1 cellular context compared by ENCODE assay signal in genomic region chr6:43143235-43144124, GRCh38.
TF ChIP-seq lines count a peak whose summit lies in the region.

No MANE protein-coding gene starts in this region.

TF ChIP-seq in HEK293, 187 proteins besides CTCF, POLR2A, EP300 and RAD21 (continued from another document and continues in another):
- 0 out of 2 replicates have a peak, but pooled peaks have one; percentile 30 for TF ChIP-seq ZBTB10 (tag by site-specific recombination; IDR thresholded peaks at IDR 0.05)
- 0 out of 2 replicates have a peak, but pooled peaks have one; percentile 34 for TF ChIP-seq ZSCAN4 (tag by site-specific recombination; IDR thresholded peaks at IDR 0.05)
- no peak for TF ChIP-seq ZNF23 (tag by site-specific recombination; IDR thresholded peaks at IDR 0.05; ENCODE audit: borderline replicate concordance)
- no peak for TF ChIP-seq ZNF561 (tag by site-specific recombination; IDR thresholded peaks at IDR 0.05; ENCODE audit: borderline replicate concordance)
- TF ChIP-seq ZNF391 (tag by site-specific recombination; IDR thresholded peaks at IDR 0.05; ENCODE audit: borderline replicate concordance, low read depth) = peak; percentile 87
- no peak for TF ChIP-seq ZNF701 (tag by site-specific recombination; IDR thresholded peaks at IDR 0.05)
- TF ChIP-seq ZNF658 (tag by site-specific recombination; IDR thresholded peaks at IDR 0.05) = no peak
- no peak for TF ChIP-seq ZFP3 (tag by site-specific recombination; IDR thresholded peaks at IDR 0.05; ENCODE audit: low read depth)
- no peak for TF ChIP-seq ZNF473 (tag by site-specific recombination; IDR thresholded peaks at IDR 0.05)
- no peak for TF ChIP-seq SCRT1 (tag by site-specific recombination; IDR thresholded peaks at IDR 0.05; ENCODE audit: borderline replicate concordance)
- TF ChIP-seq KLF16 (tag by site-specific recombination; IDR thresholded peaks at IDR 0.05) = peak; percentile 62
- peak; percentile 89 for TF ChIP-seq ZBTB17 (tag by site-specific recombination; IDR thresholded peaks at IDR 0.05)
- TF ChIP-seq ZNF521 (tag by site-specific recombination; IDR thresholded peaks at IDR 0.05) = no peak
- TF ChIP-seq INSM2 (tag by site-specific recombination; IDR thresholded peaks at IDR 0.05) = 0 out of 2 replicates have a peak, but pooled peaks have one; percentile 47
- no peak for TF ChIP-seq BCL11B (tag by site-specific recombination; IDR thresholded peaks at IDR 0.05; ENCODE audit: low read depth)
- no peak for TF ChIP-seq ZNF350 (tag by site-specific recombination; IDR thresholded peaks at IDR 0.05)
- no peak for TF ChIP-seq TRIM28 (IDR thresholded peaks at IDR 0.05; ENCODE audit: borderline replicate concordance, low read length)
- peak; percentile 59; the same call in 1 of the 2 replicates for TF ChIP-seq SP7 (tag by site-specific recombination; IDR thresholded peaks at IDR 0.05)
- TF ChIP-seq ZNF600 (tag by site-specific recombination; IDR thresholded peaks at IDR 0.05) = peak; percentile 94
- TF ChIP-seq, protein P1, sequence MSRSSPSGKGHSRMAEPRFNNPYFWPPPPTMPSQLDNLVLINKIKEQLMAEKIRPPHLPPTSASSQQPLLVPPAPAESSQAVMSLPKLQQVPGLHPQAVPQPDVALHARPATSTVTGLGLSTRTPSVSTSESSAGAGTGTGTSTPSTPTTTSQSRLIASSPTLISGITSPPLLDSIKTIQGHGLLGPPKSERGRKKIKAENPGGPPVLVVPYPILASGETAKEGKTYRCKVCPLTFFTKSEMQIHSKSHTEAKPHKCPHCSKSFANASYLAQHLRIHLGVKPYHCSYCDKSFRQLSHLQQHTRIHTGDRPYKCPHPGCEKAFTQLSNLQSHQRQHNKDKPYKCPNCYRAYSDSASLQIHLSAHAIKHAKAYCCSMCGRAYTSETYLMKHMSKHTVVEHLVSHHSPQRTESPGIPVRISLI (tag by site-specific recombination; IDR thresholded peaks at IDR 0.05) = no peak
- TF ChIP-seq FEZF1 (tag by site-specific recombination; IDR thresholded peaks at IDR 0.05) = no peak
- no peak; the same call in 1 of the 2 replicates for TF ChIP-seq SP3 (tag by site-specific recombination; IDR thresholded peaks at IDR 0.05)
- no peak for TF ChIP-seq ZNF157 (tag by site-specific recombination; IDR thresholded peaks at IDR 0.05)
- no peak for TF ChIP-seq ZFHX2 (tag by site-specific recombination; conservative IDR thresholded peaks at IDR 0.05)
- TF ChIP-seq ZNF596 (tag by site-specific recombination; IDR thresholded peaks at IDR 0.05) = no peak
- peak; percentile 42; the same call in 1 of the 2 replicates for TF ChIP-seq KLF1 (tag by site-specific recombination; IDR thresholded peaks at IDR 0.05)
- TF ChIP-seq ZNF184 (tag by site-specific recombination; IDR thresholded peaks at IDR 0.05) = no peak
- peak; percentile 47; the same call in 1 of the 2 replicates for TF ChIP-seq KLF7 (tag by site-specific recombination; IDR thresholded peaks at IDR 0.05; ENCODE audit: borderline replicate concordance)
- TF ChIP-seq, protein P2, sequence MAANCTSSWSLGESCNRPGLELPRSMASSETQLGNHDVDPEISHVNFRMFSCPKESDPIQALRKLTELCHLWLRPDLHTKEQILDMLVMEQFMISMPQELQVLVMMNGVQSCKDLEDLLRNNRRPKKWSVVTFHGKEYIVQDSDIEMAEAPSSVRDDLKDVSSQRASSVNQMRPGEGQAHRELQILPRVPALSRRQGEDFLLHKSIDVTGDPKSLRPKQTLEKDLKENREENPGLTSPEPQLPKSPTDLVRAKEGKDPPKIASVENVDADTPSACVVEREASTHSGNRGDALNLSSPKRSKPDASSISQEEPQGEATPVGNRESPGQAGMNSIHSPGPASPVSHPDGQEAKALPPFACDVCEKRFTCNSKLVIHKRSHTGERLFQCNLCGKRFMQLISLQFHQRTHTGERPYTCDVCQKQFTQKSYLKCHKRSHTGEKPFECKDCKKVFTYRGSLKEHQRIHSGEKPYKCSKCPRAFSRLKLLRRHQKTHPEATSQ (tag by site-specific recombination; IDR thresholded peaks at IDR 0.05) = no peak
- no peak for TF ChIP-seq ZNF202 (tag by site-specific recombination; IDR thresholded peaks at IDR 0.05; ENCODE audit: borderline replicate concordance)
- TF ChIP-seq ZNF639 (tag by site-specific recombination; IDR thresholded peaks at IDR 0.05) = peak; percentile 55; the same call in 1 of the 2 replicates
- TF ChIP-seq SETDB1 (IDR thresholded peaks at IDR 0.05; ENCODE audit: insufficient read length, low read length) = no peak
- no peak for TF ChIP-seq ZNF214 (tag by site-specific recombination; IDR thresholded peaks at IDR 0.05; ENCODE audit: borderline replicate concordance)
- no peak for TF ChIP-seq IKZF3 (tag by site-specific recombination; IDR thresholded peaks at IDR 0.05)
- no peak for TF ChIP-seq ZNF221 (tag by site-specific recombination; IDR thresholded peaks at IDR 0.05; ENCODE audit: borderline replicate concordance)
- TF ChIP-seq ZNF398 (tag by site-specific recombination; IDR thresholded peaks at IDR 0.05) = no peak
- TF ChIP-seq ZNF555 (tag by site-specific recombination; conservative IDR thresholded peaks at IDR 0.05) = no peak
- peak; percentile 84 for TF ChIP-seq ZFP37 (tag by site-specific recombination; IDR thresholded peaks at IDR 0.05)
- TF ChIP-seq, protein P3, sequence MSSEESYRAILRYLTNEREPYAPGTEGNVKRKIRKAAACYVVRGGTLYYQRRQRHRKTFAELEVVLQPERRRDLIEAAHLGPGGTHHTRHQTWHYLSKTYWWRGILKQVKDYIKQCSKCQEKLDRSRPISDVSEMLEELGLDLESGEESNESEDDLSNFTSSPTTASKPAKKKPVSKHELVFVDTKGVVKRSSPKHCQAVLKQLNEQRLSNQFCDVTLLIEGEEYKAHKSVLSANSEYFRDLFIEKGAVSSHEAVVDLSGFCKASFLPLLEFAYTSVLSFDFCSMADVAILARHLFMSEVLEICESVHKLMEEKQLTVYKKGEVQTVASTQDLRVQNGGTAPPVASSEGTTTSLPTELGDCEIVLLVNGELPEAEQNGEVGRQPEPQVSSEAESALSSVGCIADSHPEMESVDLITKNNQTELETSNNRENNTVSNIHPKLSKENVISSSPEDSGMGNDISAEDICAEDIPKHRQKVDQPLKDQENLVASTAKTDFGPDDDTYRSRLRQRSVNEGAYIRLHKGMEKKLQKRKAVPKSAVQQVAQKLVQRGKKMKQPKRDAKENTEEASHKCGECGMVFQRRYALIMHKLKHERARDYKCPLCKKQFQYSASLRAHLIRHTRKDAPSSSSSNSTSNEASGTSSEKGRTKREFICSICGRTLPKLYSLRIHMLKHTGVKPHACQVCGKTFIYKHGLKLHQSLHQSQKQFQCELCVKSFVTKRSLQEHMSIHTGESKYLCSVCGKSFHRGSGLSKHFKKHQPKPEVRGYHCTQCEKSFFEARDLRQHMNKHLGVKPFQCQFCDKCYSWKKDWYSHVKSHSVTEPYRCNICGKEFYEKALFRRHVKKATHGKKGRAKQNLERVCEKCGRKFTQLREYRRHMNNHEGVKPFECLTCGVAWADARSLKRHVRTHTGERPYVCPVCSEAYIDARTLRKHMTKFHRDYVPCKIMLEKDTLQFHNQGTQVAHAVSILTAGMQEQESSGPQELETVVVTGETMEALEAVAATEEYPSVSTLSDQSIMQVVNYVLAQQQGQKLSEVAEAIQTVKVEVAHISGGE (tag by site-specific recombination; conservative IDR thresholded peaks at IDR 0.05; ENCODE audit: low read depth) = no peak
- TF ChIP-seq ZNF24 (tag by site-specific recombination; IDR thresholded peaks at IDR 0.05) = peak; percentile 57; the same call in 1 of the 2 replicates
- TF ChIP-seq, protein P4, sequence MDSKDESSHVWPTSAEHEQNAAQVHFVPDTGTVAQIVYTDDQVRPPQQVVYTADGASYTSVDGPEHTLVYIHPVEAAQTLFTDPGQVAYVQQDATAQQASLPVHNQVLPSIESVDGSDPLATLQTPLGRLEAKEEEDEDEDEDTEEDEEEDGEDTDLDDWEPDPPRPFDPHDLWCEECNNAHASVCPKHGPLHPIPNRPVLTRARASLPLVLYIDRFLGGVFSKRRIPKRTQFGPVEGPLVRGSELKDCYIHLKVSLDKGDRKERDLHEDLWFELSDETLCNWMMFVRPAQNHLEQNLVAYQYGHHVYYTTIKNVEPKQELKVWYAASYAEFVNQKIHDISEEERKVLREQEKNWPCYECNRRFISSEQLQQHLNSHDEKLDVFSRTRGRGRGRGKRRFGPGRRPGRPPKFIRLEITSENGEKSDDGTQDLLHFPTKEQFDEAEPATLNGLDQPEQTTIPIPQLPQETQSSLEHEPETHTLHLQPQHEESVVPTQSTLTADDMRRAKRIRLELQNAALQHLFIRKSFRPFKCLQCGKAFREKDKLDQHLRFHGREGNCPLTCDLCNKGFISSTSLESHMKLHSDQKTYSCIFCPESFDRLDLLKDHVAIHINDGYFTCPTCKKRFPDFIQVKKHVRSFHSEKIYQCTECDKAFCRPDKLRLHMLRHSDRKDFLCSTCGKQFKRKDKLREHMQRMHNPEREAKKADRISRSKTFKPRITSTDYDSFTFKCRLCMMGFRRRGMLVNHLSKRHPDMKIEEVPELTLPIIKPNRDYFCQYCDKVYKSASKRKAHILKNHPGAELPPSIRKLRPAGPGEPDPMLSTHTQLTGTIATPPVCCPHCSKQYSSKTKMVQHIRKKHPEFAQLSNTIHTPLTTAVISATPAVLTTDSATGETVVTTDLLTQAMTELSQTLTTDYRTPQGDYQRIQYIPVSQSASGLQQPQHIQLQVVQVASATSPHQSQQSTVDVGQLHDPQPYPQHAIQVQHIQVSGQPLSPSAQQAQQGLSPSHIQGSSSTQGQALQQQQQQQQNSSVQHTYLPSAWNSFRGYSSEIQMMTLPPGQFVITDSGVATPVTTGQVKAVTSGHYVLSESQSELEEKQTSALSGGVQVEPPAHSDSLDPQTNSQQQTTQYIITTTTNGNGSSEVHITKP (tag by site-specific recombination; IDR thresholded peaks at IDR 0.05) = peak; percentile 78
- no peak for TF ChIP-seq ZNF175 (tag by site-specific recombination; IDR thresholded peaks at IDR 0.05)
- TF ChIP-seq OSR2 (tag by site-specific recombination; IDR thresholded peaks at IDR 0.05) = no peak; the same call in 1 of the 2 replicates
- no peak for TF ChIP-seq KLF10 (tag by site-specific recombination; IDR thresholded peaks at IDR 0.05)
- no peak for TF ChIP-seq ZNF19 (tag by site-specific recombination; IDR thresholded peaks at IDR 0.05; ENCODE audit: low read depth)
